ENCODE assay signal across 15 cellular contexts in the genomic region with DNA sequence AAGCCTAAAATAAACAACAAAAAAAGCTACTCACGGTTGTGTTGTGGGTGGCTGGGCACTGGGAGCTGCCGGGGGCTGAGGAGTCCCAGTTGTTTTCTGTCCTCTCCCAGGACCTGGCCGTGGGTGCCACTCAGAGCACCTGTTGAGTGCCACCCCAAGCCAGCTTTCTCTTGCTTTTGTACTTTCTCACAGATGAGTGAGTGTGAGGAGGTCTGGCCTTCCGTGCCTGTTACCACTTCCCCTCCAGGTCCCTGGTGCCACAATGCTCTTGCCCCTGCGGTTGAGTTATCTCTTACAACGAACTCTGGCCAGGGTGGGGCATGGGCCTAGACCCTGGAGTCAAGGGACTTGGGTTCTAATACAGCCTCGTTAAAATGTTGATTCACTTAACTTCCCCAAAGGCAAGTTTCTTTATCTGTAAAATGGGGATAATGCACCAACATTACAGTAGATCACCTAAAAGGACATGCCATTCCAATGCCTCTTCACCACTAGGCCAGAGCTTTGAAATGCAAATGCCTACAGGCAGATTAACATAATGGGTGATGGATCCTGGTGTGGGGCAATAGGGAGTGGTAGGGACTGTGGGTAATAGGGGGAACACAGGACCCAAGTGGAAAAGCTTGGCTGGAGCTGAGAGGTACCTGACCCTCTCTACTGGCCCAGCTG. TPM values are rescaled to one million over a fixed set of nuclear protein-coding genes. Genes with fewer than 3 reads are reported as not detected.
A peak's percentile ranks its signal among the peaks of the same experiment; 100 is the strongest.
DNase-seq lines count a peak whose midpoint lies in the region; ATAC-seq and TF ChIP-seq lines count a peak whose summit lies in the region.
"Had no signal": no experiment of that assay in that cellular context is flagged by ENCODE, and none has a peak within 500 bp of the region (broad histone marks: within the 10 kb centered on the region; RNA-seq: fewer than 3 reads in every experiment).

CNR2 (minus strand) TSS at position 151 of the 669 bp plus-strand sequence. CDS start 37,745 bp downstream, outside the sequence.

- peak within 1 kb of the TSS; percentile 58 for H3K9ac ChIP-seq in SU-DHL-6 (ENCODE audit: low read length)

- H3K27ac ChIP-seq in HL-60 (replicated peaks) (peak within 1 kb of the TSS; percentile 83), SU-DHL-6 (ENCODE audit: low read depth, low read length) (peak within 1 kb of the TSS; percentile 96), uterus (no peak within 1 kb of the TSS), upper lobe of left lung (no peak within 1 kb of the TSS)
- H3K27ac ChIP-seq: thoracic aorta, WERI-Rb-1 had no signal

- TF ChIP-seq POLR2A in uterus (IDR thresholded peaks at IDR 0.05) = no peak
- no peak for TF ChIP-seq POLR2A in upper lobe of left lung (IDR thresholded peaks at IDR 0.05)

- peak within 1 kb of the TSS; percentile 71 for H3K4me2 ChIP-seq in SU-DHL-6 (ENCODE audit: low read depth, low read length, poor library complexity, severe bottlenecking)

- TF ChIP-seq CTCF in HL-60 (IDR thresholded peaks at IDR 0.05; ENCODE audit: insufficient read depth, low read length) (no peak), SU-DHL-6 (IDR thresholded peaks at IDR 0.05; ENCODE audit: insufficient read depth, low read length, poor library complexity, severe bottlenecking) (no peak), uterus (IDR thresholded peaks at IDR 0.05) (no peak), upper lobe of left lung (IDR thresholded peaks at IDR 0.05) (no peak)

- H3K4me1 ChIP-seq in mononuclear cell (ENCODE audit: insufficient read depth, low read length) = peaks cover 72% of the 10 kb centered on the region
- H3K4me1 ChIP-seq in uterus = no peaks in the 10 kb centered on the region
- H3K4me1 ChIP-seq in upper lobe of left lung = peaks cover 0 to 16% (median 8%) of the 10 kb centered on the region in 4 donors

- intact Hi-C loops in uterus (cut with DNase I; ENCODE audit: low total_unique reads) = no loop called here

- no peaks in the 10 kb centered on the region for H3K9me2 ChIP-seq in SU-DHL-6 (replicated peaks; ENCODE audit: insufficient read depth, low read length)

- no peak for ATAC-seq in upper lobe of left lung (ENCODE audit: low FRiP score in 2 of 2)

- peaks cover 22% of the 10 kb centered on the region for H3K79me2 ChIP-seq in SU-DHL-6 (ENCODE audit: insufficient read depth, low read length)

- no peaks in the 10 kb centered on the region for H3K36me3 ChIP-seq in SU-DHL-6 (ENCODE audit: low read length)
- H3K36me3 ChIP-seq in uterus = no peaks in the 10 kb centered on the region
- no peaks in the 10 kb centered on the region for H3K36me3 ChIP-seq in upper lobe of left lung
- H3K36me3 ChIP-seq: thoracic aorta, WERI-Rb-1 had no signal

- peak within 1 kb of the TSS; percentile 48; the same call in 1 of the 2 replicates for H3K4me3 ChIP-seq in GM08714 (ENCODE audit: low read length)
- H3K4me3 ChIP-seq in HL-60 (replicated peaks; ENCODE audit: insufficient read depth, low read length) = peak within 1 kb of the TSS; percentile 46
- H3K4me3 ChIP-seq in SU-DHL-6 (ENCODE audit: insufficient read depth, low read length, poor library complexity, severe bottlenecking) = peak within 1 kb of the TSS; percentile 53
- H3K4me3 ChIP-seq in mononuclear cell (ENCODE audit: low read length) = peak within 1 kb of the TSS; percentile 40
- no peak within 1 kb of the TSS for H3K4me3 ChIP-seq in uterus
- H3K4me3 ChIP-seq in upper lobe of left lung = no peak within 1 kb of the TSS
- H3K4me3 ChIP-seq: thoracic aorta had no signal

- no peak within 1 kb of the TSS for H2AFZ ChIP-seq in SU-DHL-6 (ENCODE audit: low read depth, low read length, severe bottlenecking)

- H3F3A ChIP-seq in SU-DHL-6 (ENCODE audit: insufficient read depth) = peaks cover 77% of the 10 kb centered on the region

- TF ChIP-seq EP300 in upper lobe of left lung (IDR thresholded peaks at IDR 0.05) = no peak

- no peaks in the 10 kb centered on the region for H3K27me3 ChIP-seq in HL-60 (ENCODE audit: insufficient read depth, poor library complexity, severe bottlenecking)
- no peaks in the 10 kb centered on the region for H3K27me3 ChIP-seq in SU-DHL-6 (ENCODE audit: low read length)
- no peaks in the 10 kb centered on the region for H3K27me3 ChIP-seq in mononuclear cell (ENCODE audit: insufficient read depth, low read length)
- no peaks in the 10 kb centered on the region for H3K27me3 ChIP-seq in uterus
- no peaks in the 10 kb centered on the region for H3K27me3 ChIP-seq in upper lobe of left lung

- H3K9me3 ChIP-seq in SU-DHL-6 (ENCODE audit: insufficient read depth, low read length) (no peaks in the 10 kb centered on the region), mononuclear cell (ENCODE audit: low read depth, low read length) (no peaks in the 10 kb centered on the region), uterus (no peaks in the 10 kb centered on the region), upper lobe of left lung (no peaks in the 10 kb centered on the region)
- H3K9me3 ChIP-seq: thoracic aorta had no signal

- no peaks in the 10 kb centered on the region for H4K20me1 ChIP-seq in SU-DHL-6 (ENCODE audit: low read depth, low read length)

- 42 to 62% methylated on average over 7 of the region's 7 CpGs for WGBS in upper lobe of left lung, 2 donors

- DNase-seq in HL-60 (ENCODE audit: low read depth in 1 of 2, low spot score in 1 of 2) = peak; percentile 77 to 95
- no peak for DNase-seq in RKO (ENCODE audit: low spot score)
- no peak for DNase-seq in EL
- DNase-seq in uterus = no peak
- DNase-seq in upper lobe of left lung = no peak
- DNase-seq: DMS153; NK-92 treated with Interleukin-12 subunit alpha and Interleukin-12 subunit beta, amount 100 ng/mL, for 24 hours; stimulated activated CD4-positive, alpha-beta T cell treated with anti-CD3 and anti-CD28 coated beads, Interleukin-2, amount 100 ng/mL, for 48 hours; WERI-Rb-1 had no signal

RNA-seq across cellular contexts. Expression of gene CNR2, which starts in this region (rescaled TPM):
- total RNA-seq in mononuclear cell (3.3 TPM), uterus (under 1 TPM in 1 of 4 donors, not detected in 3; 0.14 TPM), upper lobe of left lung (under 1 TPM in 4 of 6 donors, not detected in 2; 0.13 to 0.59 (median 0.24) TPM)
- total RNA-seq: lower leg skin, MCF 10A had no signal

Comparison
In these comparisons a context has a peak if more than half of its experiments do, and no peak if none do; other contexts are left out.
1. H3K4me3 ChIP-seq: peak in GM08714 (single experiment), HL-60 (single experiment), SU-DHL-6 (single experiment) and mononuclear cell (single experiment); none in uterus (0 of 2) and upper lobe of left lung (0 of 4).
2. DNase-seq: peak in HL-60 (2 of 2); none in RKO (single experiment), EL (single experiment), uterus (0 of 2) and upper lobe of left lung (0 of 2).
3. H3K27ac ChIP-seq: peak in HL-60 (single experiment) and SU-DHL-6 (single experiment); none in uterus (0 of 2) and upper lobe of left lung (0 of 4).